Comparison of ENCODE assay signal across 13 cellular contexts in the genomic region with DNA sequence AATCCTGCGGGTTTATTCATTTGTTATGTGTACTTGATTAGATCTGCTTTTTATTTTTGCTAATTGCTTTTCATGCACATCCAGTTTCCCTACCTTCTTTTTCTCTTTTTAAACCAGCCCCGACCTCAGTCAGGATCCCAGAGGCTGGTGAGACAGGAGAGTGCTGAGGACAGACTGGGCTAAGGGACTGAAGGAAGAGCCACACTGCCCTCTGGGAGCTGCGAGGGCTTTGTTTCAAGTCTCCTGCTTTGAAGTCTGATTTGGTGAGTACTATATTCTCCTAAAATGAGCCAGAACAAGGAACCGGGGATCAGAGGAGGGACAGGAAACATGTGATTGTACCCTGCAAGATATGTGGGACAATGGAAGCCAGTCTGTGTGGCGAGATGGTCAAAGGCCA. TPM values are rescaled to one million over a fixed set of nuclear protein-coding genes. Genes with fewer than 3 reads are reported as not detected.
A peak's percentile ranks its signal among the peaks of the same experiment; 100 is the strongest.
DNase-seq lines count a peak whose midpoint lies in the region; ATAC-seq and TF ChIP-seq lines count a peak whose summit lies in the region.
"Had no signal": no experiment of that assay in that cellular context is flagged by ENCODE, and none has a peak within 500 bp of the region (broad histone marks: within the 10 kb centered on the region; RNA-seq: fewer than 3 reads in every experiment).

No MANE protein-coding gene starts in this region.

- H3K27ac Mint-ChIP-seq in activated CD4-positive, alpha-beta memory T cell treated with anti-CD3 and anti-CD28 coated beads for 36 hours = no peak overlapping the region
- H3K27ac Mint-ChIP-seq: natural killer cell treated with Interleukin-12 subunit alpha and Interleukin-12 subunit beta and Interleukin-15 and Interleukin-18, amount 100 ng/mL, for 72 hours had no signal

- intact Hi-C loops in activated CD4-positive, alpha-beta memory T cell treated with anti-CD3 and anti-CD28 coated beads for 36 hours (cut with micrococcal nuclease) = no loop called here

- no peaks in the 10 kb centered on the region for H3K36me3 Mint-ChIP-seq in activated CD4-positive, alpha-beta memory T cell treated with anti-CD3 and anti-CD28 coated beads for 36 hours
- H3K36me3 Mint-ChIP-seq: natural killer cell treated with Interleukin-12 subunit alpha and Interleukin-12 subunit beta and Interleukin-15 and Interleukin-18, amount 100 ng/mL, for 72 hours had no signal

- H3K9me3 ChIP-seq in cardiac muscle cell (ENCODE audit: low read depth) = no peaks in the 10 kb centered on the region
- H3K9me3 ChIP-seq: MG63 had no signal

- H3K4me1 Mint-ChIP-seq in activated CD4-positive, alpha-beta memory T cell treated with anti-CD3 and anti-CD28 coated beads for 36 hours (ENCODE audit: low read depth) = no peaks in the 10 kb centered on the region

- in situ Hi-C loops in SK-MEL-5 (cut with HindIII; ENCODE audit: low pct_unique_long_range_greater_than_20kb, low sequenced_read_pairs) = no loop called here

- H3K4me3 ChIP-seq in H7 (ENCODE audit: insufficient read depth, low read depth, low read length) (no peak overlapping the region), cardiac muscle cell (no peak overlapping the region)
- H3K4me3 ChIP-seq: MG63 had no signal

- CTCF ChIA-PET in activated CD4-positive, alpha-beta memory T cell treated with anti-CD3 and anti-CD28 coated beads for 36 hours (lab: Charles Lee) = no interaction called here
- CTCF ChIA-PET in GM10248 (lab: Yijun Ruan, JAX) = interaction anchor here (2.2 kb wide), 2 partner anchors 10 to 87 kb away, joined by 4 to 5 read pairs; no protein-coding TSS in a partner anchor

- no peak for TF ChIP-seq CTCF in cardiac muscle cell (IDR thresholded peaks at IDR 0.05; ENCODE audit: low read depth, low read length)
- no peak for TF ChIP-seq CTCF in omental fat pad (IDR thresholded peaks at IDR 0.05)
- no peak for TF ChIP-seq CTCF in GM10248 (IDR thresholded peaks at IDR 0.05; ENCODE audit: control extremely low read depth, extremely low read depth, low read depth, missing control alignments)

- peaks cover 5% of the 10 kb centered on the region; the same call in 1 of the 2 replicates for H3K27me3 ChIP-seq in H7 (ENCODE audit: control insufficient read depth, insufficient read depth, low read length)
- H3K27me3 ChIP-seq in cardiac muscle cell = no peaks in the 10 kb centered on the region
- H3K27me3 ChIP-seq: MG63 had no signal

- peaks cover 51% of the 10 kb centered on the region for H3K4me1 ChIP-seq in cardiac muscle cell (ENCODE audit: low read depth)

- DNase-seq in H7 (peak; percentile 33), SK-MEL-5 (ENCODE audit: low read depth, low spot score) (peak; percentile 44), cardiac muscle cell (ENCODE audit: low read depth in 1 of 2, low spot score in 1 of 2) (no peak), omental fat pad (ENCODE audit: low spot score) (no peak), HUDEP-2 (lab: John Stamatoyannopoulos, UW; ENCODE audit: unreplicated experiment in 76 of 76) (no peak), GM10248 (ENCODE audit: extremely low spot score) (no peak)
- DNase-seq in activated CD4-positive, alpha-beta memory T cell treated with anti-CD3 and anti-CD28 coated beads for 36 hours = no peak
- DNase-seq: activated CD4-positive, alpha-beta T cell treated with anti-CD3 and anti-CD28 coated beads, Interleukin-2, amount 50 U/mL, for 4 hours; HFFc6; MG63; NCI-H2171 had no signal

- H3K27me3 Mint-ChIP-seq in activated CD4-positive, alpha-beta memory T cell treated with anti-CD3 and anti-CD28 coated beads for 36 hours = peaks cover 4% of the 10 kb centered on the region
- H3K27me3 Mint-ChIP-seq: natural killer cell treated with Interleukin-12 subunit alpha and Interleukin-12 subunit beta and Interleukin-15 and Interleukin-18, amount 100 ng/mL, for 72 hours had no signal

- H3K9me3 Mint-ChIP-seq in activated CD4-positive, alpha-beta memory T cell treated with anti-CD3 and anti-CD28 coated beads for 36 hours = no peaks in the 10 kb centered on the region
- H3K9me3 Mint-ChIP-seq: HFFc6; natural killer cell treated with Interleukin-12 subunit alpha and Interleukin-12 subunit beta and Interleukin-15 and Interleukin-18, amount 100 ng/mL, for 72 hours had no signal

- H3K36me3 ChIP-seq in H7 (replicated peaks; ENCODE audit: control insufficient read depth, insufficient read depth, low read length) = no peaks in the 10 kb centered on the region
- H3K36me3 ChIP-seq in cardiac muscle cell = peaks cover 7% of the 10 kb centered on the region
- H3K36me3 ChIP-seq: MG63 had no signal

- H3K4me3 Mint-ChIP-seq in activated CD4-positive, alpha-beta memory T cell treated with anti-CD3 and anti-CD28 coated beads for 36 hours = no peak overlapping the region
- H3K4me3 Mint-ChIP-seq: brain; natural killer cell treated with Interleukin-12 subunit alpha and Interleukin-12 subunit beta and Interleukin-15 and Interleukin-18, amount 100 ng/mL, for 72 hours had no signal

- POLR2A ChIA-PET in activated CD4-positive, alpha-beta memory T cell treated with anti-CD3 and anti-CD28 coated beads for 36 hours (lab: Charles Lee) = no interaction called here
- POLR2A ChIA-PET in GM10248 (lab: Yijun Ruan, JAX) = no interaction called here

- peak overlapping the region; percentile 72 for H3K27ac ChIP-seq in cardiac muscle cell

- ATAC-seq in omental fat pad (ENCODE audit: low FRiP score) = peak; percentile 37

RNA-seq across cellular contexts. Expression of gene PRICKLE1, which starts 23.9 kb away (rescaled TPM):
- total RNA-seq in H7 (2014; rRNA removed; shearing (Covaris generic)) = 14.0 and 24.7 TPM in 2 replicates
- 0.50 and 4.4 TPM in 2 replicates for total RNA-seq in SK-MEL-5 (2014; rRNA removed; shearing (Covaris generic))
- 2.1 and 3.3 TPM in 2 replicates for polyA plus RNA-seq in SK-MEL-5 (2015; cell fraction: cytosol; rRNA removed)
- polyA plus RNA-seq in SK-MEL-5 (2015; cell fraction: nucleus; rRNA removed) = 10.3 and 11.2 TPM in 2 replicates
- 58.8 and 71.4 TPM in 2 replicates for total RNA-seq in cardiac muscle cell
- polyA plus RNA-seq in cardiac muscle cell = 105 and 121 TPM in 2 replicates
- total RNA-seq in omental fat pad = 10 to 100 TPM in 1 of 4 donors, 1 to 10 TPM in 3; 7.2 to 10.9 (median 9.3) TPM
- total RNA-seq in activated CD4-positive, alpha-beta memory T cell treated with anti-CD3 and anti-CD28 coated beads for 36 hours = not detected
- total RNA-seq: natural killer cell treated with Interleukin-12 subunit alpha and Interleukin-12 subunit beta and Interleukin-15 and Interleukin-18, amount 100 ng/mL, for 72 hours had no signal

Comparison
In these comparisons a context has a peak if more than half of its experiments do, and no peak if none do; other contexts are left out.
1. DNase-seq: peak in H7 (single experiment) and SK-MEL-5 (single experiment); none in cardiac muscle cell (0 of 2), omental fat pad (single experiment), HUDEP-2 (0 of 76), activated CD4-positive, alpha-beta memory T cell treated with anti-CD3 and anti-CD28 coated beads for 36 hours (single experiment) and GM10248 (single experiment).